In genomic region chr3:56336023-56336422, GRCh38 we compare ENCODE assay signal across 10 cellular contexts.
"Had no signal": no experiment of that assay in that cellular context is flagged by ENCODE, and none has a peak within 500 bp of the region (broad histone marks: within the 10 kb centered on the region; RNA-seq: fewer than 3 reads in every experiment).

No MANE protein-coding gene starts in this region.

- ATAC-seq: GM23338, HCT116 had no signal

- FAIRE-seq: H54 had no signal

- H3K27ac ChIP-seq: GM23248 had no signal

- H2AFZ ChIP-seq: GM23248, GM23338 had no signal

- H3K36me3 ChIP-seq: HAP-1 had no signal

- H3K9me3 ChIP-seq: HAP-1 had no signal

- H3K4me2 ChIP-seq: GM23338 had no signal

- DNase-seq: GM23248, GOT3, H7, H9, HCEC 1CT, HFFc6 had no signal

- H3K9ac ChIP-seq: GM23248 had no signal

- H3K4me3 ChIP-seq: GM23248, GM23338, HAP-1 had no signal
